Comparison of ENCODE assay signal across 15 cellular contexts in genomic region chr2:108921096-108922030, GRCh38.
"Had no signal": no experiment of that assay in that cellular context is flagged by ENCODE, and none has a peak within 500 bp of the region (broad histone marks: within the 10 kb centered on the region; RNA-seq: fewer than 3 reads in every experiment).

No MANE protein-coding gene starts in this region.

- H3K27ac ChIP-seq: heart left ventricle, left ventricle myocardium inferior, ovary, SK-N-MC, tibial nerve had no signal

- H3K9me3 ChIP-seq: heart left ventricle, left ventricle myocardium inferior, ovary, tibial nerve had no signal

- H3K36me3 ChIP-seq: heart left ventricle, left ventricle myocardium inferior, ovary, tibial nerve had no signal

- H3K27me3 ChIP-seq: heart left ventricle, ovary, tibial nerve had no signal

- H3K4me3 ChIP-seq: heart left ventricle, left ventricle myocardium inferior, ovary, SK-N-MC, tibial nerve had no signal

- H3K4me1 ChIP-seq: heart left ventricle, tibial nerve had no signal

- ATAC-seq: heart left ventricle; stimulated activated effector memory CD8-positive, alpha-beta T cell treated with anti-CD3 and anti-CD28 coated beads, Interleukin-12 subunit alpha, Interleukin-12 subunit beta, amount 100 ng/mL, for 72 hours; T-cell had no signal

- DNase-seq: activated B cell treated with CpG ODN at 0.5 μM for 24 hours; activated CD4-positive, alpha-beta T cell treated with anti-CD3 and anti-CD28 coated beads, Interleukin-2, amount 10 ng/mL, durations not matched to agents 7 days and 5 days; activated CD8-positive, alpha-beta memory T cell treated with anti-CD3 and anti-CD28 coated beads for 24 hours; dermis blood vessel endothelial cell; foreskin melanocyte; left ventricle myocardium inferior; mesenchymal stem cell; nephron progenitor cell; retina; T-cell had no signal
